In genomic region chr7:6323936-6324701, GRCh38 we compare ENCODE assay signal across 3 cellular contexts.
TF ChIP-seq lines count a peak whose summit lies in the region.

No MANE protein-coding gene starts in this region.

TF ChIP-seq in A549, 52 proteins besides CTCF, POLR2A, EP300 and RAD21:
- no peak for TF ChIP-seq KDM1A (IDR thresholded peaks at IDR 0.05; ENCODE audit: low read depth)
- no peak for TF ChIP-seq FOSL2 (IDR thresholded peaks at IDR 0.05)
- peak; percentile 5; the same call in 1 of the 2 replicates for TF ChIP-seq FOSL2 (CRISPR knock-in tag; IDR thresholded peaks at IDR 0.05)
TF ChIP-seq in A549: peak in this region for 1.

TF ChIP-seq in HEK293, 187 proteins besides CTCF, POLR2A, EP300 and RAD21:
- TF ChIP-seq ZNF121 (tag by site-specific recombination; IDR thresholded peaks at IDR 0.05) (peak; percentile 82), ZNF549 (tag by site-specific recombination; IDR thresholded peaks at IDR 0.05) (no peak), ZNF514 (tag by site-specific recombination; IDR thresholded peaks at IDR 0.05) (no peak), ZNF529 (tag by site-specific recombination; IDR thresholded peaks at IDR 0.05; ENCODE audit: insufficient replicate concordance) (no peak)

TF ChIP-seq in endothelial cell of umbilical vein, 7 proteins besides CTCF, POLR2A, EP300 and RAD21:
- no peak for TF ChIP-seq FOS (IDR thresholded peaks at IDR 0.05; ENCODE audit: borderline replicate concordance, insufficient read depth, low read length)
- TF ChIP-seq MAX (IDR thresholded peaks at IDR 0.05; ENCODE audit: insufficient read depth, insufficient read length): no peak
TF ChIP-seq in endothelial cell of umbilical vein: peak in this region for 0.
